Comparison of ENCODE assay signal across 8 cellular contexts in genomic region chr3:50155891-50156290, GRCh38. TPM values are rescaled to one million over a fixed set of nuclear protein-coding genes. Genes with fewer than 3 reads are reported as not detected.
DNase-seq lines count a peak whose midpoint lies in the region; ATAC-seq and TF ChIP-seq lines count a peak whose summit lies in the region.

No MANE protein-coding gene starts in this region.

- H3K36me3 ChIP-seq in muscle layer of duodenum (ENCODE audit: control insufficient read depth in 1 of 2, insufficient read depth in 2 of 2, low read length in 2 of 2) = no peaks in the 10 kb centered on the region

- peaks cover 11% of the 10 kb centered on the region for H3K4me1 Mint-ChIP-seq in stimulated activated naive CD8-positive, alpha-beta T cell treated with anti-CD3 and anti-CD28 coated beads, Interleukin-15, Interleukin-2, amounts not matched to agents 100 ng/mL and 50 ng/mL, for 24 hours (ENCODE audit: low read depth)
- peaks cover 45% of the 10 kb centered on the region for H3K4me1 Mint-ChIP-seq in chondrocyte (ENCODE audit: low read depth)

- no peaks in the 10 kb centered on the region for H3K9me3 ChIP-seq in muscle layer of duodenum (ENCODE audit: control insufficient read depth in 1 of 2, low read length in 2 of 2)

- TF ChIP-seq CTCF in chondrocyte (IDR thresholded peaks at IDR 0.05) (no peak), GM10248 (IDR thresholded peaks at IDR 0.05; ENCODE audit: control extremely low read depth, extremely low read depth, low read depth, missing control alignments) (no peak)

- no peaks in the 10 kb centered on the region for H3K9me3 Mint-ChIP-seq in stimulated activated naive CD8-positive, alpha-beta T cell treated with anti-CD3 and anti-CD28 coated beads, Interleukin-15, Interleukin-2, amounts not matched to agents 100 ng/mL and 50 ng/mL, for 24 hours
- no peaks in the 10 kb centered on the region for H3K9me3 Mint-ChIP-seq in chondrocyte (ENCODE audit: low read depth)

- H3K4me3 Mint-ChIP-seq in stimulated activated naive CD8-positive, alpha-beta T cell treated with anti-CD3 and anti-CD28 coated beads, Interleukin-15, Interleukin-2, amounts not matched to agents 100 ng/mL and 50 ng/mL, for 24 hours = peak overlapping the region; percentile 65
- H3K4me3 Mint-ChIP-seq in chondrocyte (ENCODE audit: unreplicated experiment) = peak overlapping the region; percentile 83

- H3K36me3 Mint-ChIP-seq in stimulated activated naive CD8-positive, alpha-beta T cell treated with anti-CD3 and anti-CD28 coated beads, Interleukin-15, Interleukin-2, amounts not matched to agents 100 ng/mL and 50 ng/mL, for 24 hours (ENCODE audit: low read depth) = no peaks in the 10 kb centered on the region
- H3K36me3 Mint-ChIP-seq in chondrocyte (ENCODE audit: low read depth) = no peaks in the 10 kb centered on the region

- POLR2A ChIA-PET in GM10248 (lab: Yijun Ruan, JAX) = no interaction called here

- DNase-seq in stimulated activated naive CD8-positive, alpha-beta T cell treated with anti-CD3 and anti-CD28 coated beads, Interleukin-15, Interleukin-2, amounts not matched to agents 100 U/mL and 50 U/mL, for 24 hours = no peak
- DNase-seq in chondrocyte (ENCODE audit: low spot score) = no peak
- no peak for DNase-seq in GM10248 (ENCODE audit: extremely low spot score)
- no peak for DNase-seq in Ammon's horn (ENCODE audit: low spot score)
- DNase-seq in stimulated activated naive CD4-positive, alpha-beta T cell treated with Interleukin-2 at 50 U/mL for 16 hours (lab: John Stamatoyannopoulos, UW) = no peak
- no peak for DNase-seq in stimulated activated CD4-positive, alpha-beta T cell treated with anti-CD3 and anti-CD28 coated beads, Interleukin-2, amount 100 ng/mL, for 24 hours

- peaks cover 5% of the 10 kb centered on the region for H3K27me3 ChIP-seq in muscle layer of duodenum (ENCODE audit: low read depth, low read length)

- H3K27ac Mint-ChIP-seq in stimulated activated naive CD8-positive, alpha-beta T cell treated with anti-CD3 and anti-CD28 coated beads, Interleukin-15, Interleukin-2, amounts not matched to agents 100 ng/mL and 50 ng/mL, for 24 hours = no peak overlapping the region
- H3K27ac Mint-ChIP-seq in chondrocyte (ENCODE audit: unreplicated experiment) = peak overlapping the region; percentile 65

- peaks cover 5 to 29% of the 10 kb centered on the region in 2 donors for H3K4me1 ChIP-seq in muscle layer of duodenum (ENCODE audit: control insufficient read depth in 1 of 2, insufficient read depth in 2 of 2, low read length in 2 of 2)

- CTCF ChIA-PET in GM10248 (lab: Yijun Ruan, JAX) = interaction anchor here (1.0 to 1.5 kb wide), 4 partner anchors 11 to 36 kb away, joined by 3 read pairs; no protein-coding TSS in a partner anchor

- H3K27ac ChIP-seq in muscle layer of duodenum (ENCODE audit: low read length) = peak overlapping the region; percentile 63

- no peak for ATAC-seq in stimulated activated naive CD8-positive, alpha-beta T cell treated with anti-CD3 and anti-CD28 coated beads, Interleukin-15, Interleukin-2, amounts not matched to agents 100 U/mL and 50 U/mL, for 24 hours

- peaks cover 37% of the 10 kb centered on the region for H3K27me3 Mint-ChIP-seq in stimulated activated naive CD8-positive, alpha-beta T cell treated with anti-CD3 and anti-CD28 coated beads, Interleukin-15, Interleukin-2, amounts not matched to agents 100 ng/mL and 50 ng/mL, for 24 hours
- no peaks in the 10 kb centered on the region for H3K27me3 Mint-ChIP-seq in chondrocyte (ENCODE audit: low read depth)

- H3K4me3 ChIP-seq in muscle layer of duodenum (ENCODE audit: low read depth in 1 of 2, low read length in 2 of 2) = peak overlapping the region; percentile 52 to 63

RNA-seq across cellular contexts. Expression of gene SEMA3F, which starts 0.8 kb away (rescaled TPM):
- total RNA-seq in chondrocyte = 18.7 to 37.5 TPM (median 36.7 TPM) in 3 replicates

RNA-seq across cellular contexts. Expression of gene GNAT1, which starts 35.5 kb away (rescaled TPM):
- total RNA-seq in chondrocyte = not detected in 3 replicates

RNA-seq across cellular contexts. Expression of gene SLC38A3, which starts 49.2 kb away (rescaled TPM):
- 1.00 to 1.9 TPM (median 1.2 TPM) in 3 replicates for total RNA-seq in chondrocyte
